ENCODE assay signal across 8 cellular contexts in the genomic region with DNA sequence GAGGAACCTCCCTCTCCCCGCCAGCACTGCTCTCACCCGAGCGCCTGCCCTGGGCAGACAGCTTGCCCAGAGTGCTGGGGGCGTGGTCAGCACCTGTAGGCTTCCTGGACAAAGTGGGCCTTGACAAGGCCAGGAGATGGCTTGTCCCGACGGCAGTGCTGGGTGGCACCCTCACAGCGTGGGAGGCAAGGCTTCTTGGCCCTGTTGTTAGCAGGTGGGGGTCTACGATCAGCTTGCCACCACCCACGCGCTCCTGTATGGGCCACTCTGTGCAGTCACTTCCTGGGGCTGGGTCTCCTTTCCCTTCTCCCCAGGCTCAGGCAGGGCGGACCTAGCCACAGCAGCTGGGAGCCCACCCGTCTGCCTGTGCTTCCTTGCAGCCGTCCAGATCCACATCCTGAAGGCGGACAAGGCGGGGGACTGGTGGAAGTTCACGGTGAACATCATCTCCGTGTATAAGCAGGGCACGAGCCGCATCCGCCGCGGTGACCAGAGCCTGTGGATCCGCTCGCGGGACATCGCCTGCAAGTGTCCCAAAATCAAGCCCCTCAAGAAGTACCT.
DNase-seq lines count a peak whose midpoint lies in the region; ATAC-seq, FAIRE-seq and TF ChIP-seq lines count a peak whose summit lies in the region.

No MANE protein-coding gene starts in this region.

- H3K27ac ChIP-seq in right lobe of liver: no peak overlapping the region
- H3K27ac ChIP-seq in tibial artery: peak overlapping the region; percentile 87 to 100

- H3K9me3 Mint-ChIP-seq in activated T-cell treated with anti-CD3 and anti-CD28 coated beads, Interleukin-2, amount 50 U/mL, for 24 hours: no peaks in the 10 kb centered on the region

- TF ChIP-seq CTCF in astrocyte of the cerebellum (IDR thresholded peaks at IDR 0.05; ENCODE audit: low read depth, low read length, missing control alignments): no peak
- no peak for TF ChIP-seq CTCF in right lobe of liver (IDR thresholded peaks at IDR 0.05)
- TF ChIP-seq CTCF in tibial artery (IDR thresholded peaks at IDR 0.05): no peak

- H3K4me3 ChIP-seq in astrocyte of the cerebellum (ENCODE audit: low read depth, low read length) (peak overlapping the region; percentile 10), right lobe of liver (peak overlapping the region; percentile 22 to 56 (median 25)), tibial artery (peak overlapping the region; percentile 57 to 80)

- FAIRE-seq in HTR-8/SVneo (lab: Jason Lieb, UNC): no peak

- H3K4me1 Mint-ChIP-seq in activated T-cell treated with anti-CD3 and anti-CD28 coated beads, Interleukin-2, amount 50 U/mL, for 24 hours (ENCODE audit: low read depth): peaks cover 23% of the 10 kb centered on the region

- H3K4me1 ChIP-seq in right lobe of liver (peaks cover 0 to 17% (median 0%) of the 10 kb centered on the region in 4 donors), tibial artery (peaks cover 0 to 75% (median 55%) of the 10 kb centered on the region in 4 donors)

- H3K36me3 ChIP-seq in right lobe of liver (no peaks in the 10 kb centered on the region), tibial artery (peaks cover 0 to 3% (median 0%) of the 10 kb centered on the region in 3 donors)

- H3K9me3 ChIP-seq in right lobe of liver: no peaks in the 10 kb centered on the region
- no peaks in the 10 kb centered on the region for H3K9me3 ChIP-seq in tibial artery

- peak overlapping the region; percentile 76 for H3K27ac Mint-ChIP-seq in activated T-cell treated with anti-CD3 and anti-CD28 coated beads, Interleukin-2, amount 50 U/mL, for 24 hours

- ATAC-seq in right lobe of liver: peak in 2 of 4 donors; percentile 1 to 2
- ATAC-seq in GM21360 (IDR thresholded peaks at IDR 0.05; ENCODE audit: unreplicated experiment): no peak

- in situ Hi-C loops in astrocyte of the cerebellum (cut with HindIII; ENCODE audit: low sequenced_read_pairs): no loop called here

- WGBS in right lobe of liver (ENCODE audit: insufficient coverage, low coverage, low lambda C conversion rate, missing lambda C conversion rate): 16% methylated on average over 11 of the region's 26 CpGs

- H3K36me3 Mint-ChIP-seq in activated T-cell treated with anti-CD3 and anti-CD28 coated beads, Interleukin-2, amount 50 U/mL, for 24 hours (ENCODE audit: low read depth): peaks cover 2% of the 10 kb centered on the region

- DNase-seq in activated T-cell treated with anti-CD3 and anti-CD28 coated beads, Interleukin-2, amount 50 U/mL, for 24 hours: peak; percentile 76
- DNase-seq in activated T-cell treated with anti-CD3 and anti-CD28 coated beads, Interleukin-2, amount 50 U/mL, for 1 hour: no peak
- DNase-seq in astrocyte of the cerebellum (ENCODE audit: low read depth) (no peak), right lobe of liver (peak in 2 of 3 donors; percentile 38 to 54), tibial artery (no peak), SIG-M5 treated with dmso at 0.1 percent for 504 hours (lab: John Stamatoyannopoulos, UW; ENCODE audit: unreplicated experiment) (no peak), HTR-8/SVneo (ENCODE audit: insufficient read length, low spot score) (no peak)

- intact Hi-C loops in right lobe of liver (cut with DNase I): no loop called here
- intact Hi-C loops in tibial artery (cut with DNase I; ENCODE audit: low total_unique reads): loop anchor here (2.0 kb wide), 1 partner anchor 53 kb away; no protein-coding TSS in a partner anchor

- TF ChIP-seq POLR2A in right lobe of liver (IDR thresholded peaks at IDR 0.05): no peak

- peak overlapping the region; percentile 78 for H3K4me3 Mint-ChIP-seq in activated T-cell treated with anti-CD3 and anti-CD28 coated beads, Interleukin-2, amount 50 U/mL, for 24 hours

- H3K27me3 Mint-ChIP-seq in activated T-cell treated with anti-CD3 and anti-CD28 coated beads, Interleukin-2, amount 50 U/mL, for 24 hours: peaks cover 4% of the 10 kb centered on the region

- H3K27me3 ChIP-seq in right lobe of liver (no peaks in the 10 kb centered on the region), tibial artery (no peaks in the 10 kb centered on the region)

Comparison
In these comparisons a context has a peak if more than half of its experiments do, and no peak if none do; other contexts are left out.
1. DNase-seq: peak in activated T-cell treated with anti-CD3 and anti-CD28 coated beads, Interleukin-2, amount 50 U/mL, for 24 hours (single experiment) and right lobe of liver (2 of 3); none in activated T-cell treated with anti-CD3 and anti-CD28 coated beads, Interleukin-2, amount 50 U/mL, for 1 hour (single experiment), astrocyte of the cerebellum (single experiment), tibial artery (0 of 2), SIG-M5 treated with dmso at 0.1 percent for 504 hours (single experiment) and HTR-8/SVneo (single experiment).
2. H3K4me3 ChIP-seq: peak in every context shown above with its lines; median percentile 68 in tibial artery; 25 in right lobe of liver; 10 in astrocyte of the cerebellum.
3. H3K27ac ChIP-seq: peak in tibial artery (2 of 2); none in right lobe of liver (0 of 3).